8 cellular contexts compared by ENCODE assay signal in the genomic region with DNA sequence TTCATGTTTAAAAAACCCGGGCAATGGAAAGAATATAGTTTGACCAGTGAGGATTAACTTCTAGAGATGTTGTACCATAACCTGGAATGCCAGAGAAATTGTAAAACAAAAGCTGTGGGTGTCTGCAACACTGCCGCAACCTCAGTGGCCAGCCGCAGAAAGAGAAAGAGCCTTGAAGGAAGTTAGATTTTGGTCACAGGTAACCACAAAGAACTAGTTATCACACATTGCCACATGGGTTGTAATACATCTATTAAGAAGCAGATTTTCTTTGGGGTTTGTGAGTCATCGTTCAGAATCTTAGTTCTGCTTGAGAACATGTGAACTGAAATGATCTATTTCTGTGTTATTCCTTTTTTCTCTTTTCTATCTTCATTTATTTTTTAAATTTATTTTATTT.
DNase-seq lines count a peak whose midpoint lies in the region; ATAC-seq and TF ChIP-seq lines count a peak whose summit lies in the region.

No MANE protein-coding gene starts in this region.

- no peaks in the 10 kb centered on the region for H3K9me3 ChIP-seq in hepatocyte (ENCODE audit: low read depth)

- no peak overlapping the region for H3K27ac ChIP-seq in hepatocyte

- ATAC-seq in GM21381 (IDR thresholded peaks at IDR 0.05; ENCODE audit: unreplicated experiment) (peak; percentile 98), HG03045 (IDR thresholded peaks at IDR 0.05; ENCODE audit: unreplicated experiment) (no peak)

- in situ Hi-C loops in KBM-7 (cut with MboI; ENCODE audit: low pct_unique_long_range_greater_than_20kb, low sequenced_read_pairs) (no loop called here), astrocyte of the cerebellum (cut with HindIII; ENCODE audit: low sequenced_read_pairs) (no loop called here)

- TF ChIP-seq CTCF in astrocyte of the cerebellum (IDR thresholded peaks at IDR 0.05; ENCODE audit: low read depth, low read length, missing control alignments) (no peak), hepatocyte (IDR thresholded peaks at IDR 0.05; ENCODE audit: poor library complexity) (no peak)

- H4K20me1 ChIP-seq in hepatocyte (ENCODE audit: insufficient read depth, poor library complexity, severe bottlenecking): no peaks in the 10 kb centered on the region

- peak; percentile 64 for DNase-seq in EH (ENCODE audit: low read depth)
- peak; percentile 72 for DNase-seq in KBM-7
- peak; percentile 94 for DNase-seq in astrocyte of the cerebellum (ENCODE audit: low read depth)
- DNase-seq in stromal cell of bone marrow (ENCODE audit: low read depth): peak; percentile 35
- no peak for DNase-seq in hepatocyte (ENCODE audit: low spot score)
- DNase-seq in NCI-H1048 (lab: John Stamatoyannopoulos, UW): no peak

- 84% methylated on average over 4 of the region's 4 CpGs for WGBS in hepatocyte (ENCODE audit: low lambda C conversion rate, missing lambda C conversion rate)

- no peaks in the 10 kb centered on the region for H3K27me3 ChIP-seq in hepatocyte

- peaks cover 4% of the 10 kb centered on the region for H3K4me1 ChIP-seq in hepatocyte (ENCODE audit: insufficient read depth)

- H3K79me2 ChIP-seq in hepatocyte: no peaks in the 10 kb centered on the region

- H3K9me2 ChIP-seq in hepatocyte (replicated peaks; ENCODE audit: insufficient read depth): no peaks in the 10 kb centered on the region

- no peak overlapping the region for H3K4me3 ChIP-seq in astrocyte of the cerebellum (ENCODE audit: low read depth, low read length)
- H3K4me3 ChIP-seq in hepatocyte: no peak overlapping the region

- no peak overlapping the region for H2AFZ ChIP-seq in hepatocyte

- H3K36me3 ChIP-seq in hepatocyte (replicated peaks; ENCODE audit: insufficient read depth, low read depth): no peaks in the 10 kb centered on the region

- no peak overlapping the region for H3K4me2 ChIP-seq in hepatocyte

Comparison
In these comparisons a context has a peak if more than half of its experiments do, and no peak if none do; other contexts are left out.
1. DNase-seq: peak in EH (single experiment), KBM-7 (single experiment), astrocyte of the cerebellum (single experiment) and stromal cell of bone marrow (single experiment); none in hepatocyte (single experiment) and NCI-H1048 (single experiment).